ENCODE assay signal across 1 cellular context in the genomic region with DNA sequence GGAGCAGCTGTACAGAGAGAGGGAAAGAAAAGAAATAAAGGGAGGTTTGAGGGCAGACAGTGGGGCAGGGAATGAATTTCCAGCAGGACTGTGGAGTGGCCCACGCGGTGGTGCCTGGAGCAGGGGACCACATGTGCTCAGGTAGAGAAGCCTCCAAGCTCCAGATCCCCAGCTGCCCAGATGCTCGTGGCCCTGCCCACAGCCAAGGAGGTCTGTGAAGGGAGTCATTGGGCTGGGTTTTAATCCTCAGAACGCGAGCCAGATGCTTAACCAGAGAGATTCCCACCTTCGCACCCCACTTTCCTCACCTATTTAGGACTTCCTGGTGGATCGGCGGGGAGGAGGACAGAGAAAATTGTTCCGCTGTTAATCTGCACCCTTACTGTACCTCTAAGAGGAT.
TF ChIP-seq lines count a peak whose summit lies in the region.

No MANE protein-coding gene starts in this region.

TF ChIP-seq in WTC11, 78 proteins besides CTCF, POLR2A, EP300 and RAD21 (continued from another document):
- TF ChIP-seq, protein P1, sequence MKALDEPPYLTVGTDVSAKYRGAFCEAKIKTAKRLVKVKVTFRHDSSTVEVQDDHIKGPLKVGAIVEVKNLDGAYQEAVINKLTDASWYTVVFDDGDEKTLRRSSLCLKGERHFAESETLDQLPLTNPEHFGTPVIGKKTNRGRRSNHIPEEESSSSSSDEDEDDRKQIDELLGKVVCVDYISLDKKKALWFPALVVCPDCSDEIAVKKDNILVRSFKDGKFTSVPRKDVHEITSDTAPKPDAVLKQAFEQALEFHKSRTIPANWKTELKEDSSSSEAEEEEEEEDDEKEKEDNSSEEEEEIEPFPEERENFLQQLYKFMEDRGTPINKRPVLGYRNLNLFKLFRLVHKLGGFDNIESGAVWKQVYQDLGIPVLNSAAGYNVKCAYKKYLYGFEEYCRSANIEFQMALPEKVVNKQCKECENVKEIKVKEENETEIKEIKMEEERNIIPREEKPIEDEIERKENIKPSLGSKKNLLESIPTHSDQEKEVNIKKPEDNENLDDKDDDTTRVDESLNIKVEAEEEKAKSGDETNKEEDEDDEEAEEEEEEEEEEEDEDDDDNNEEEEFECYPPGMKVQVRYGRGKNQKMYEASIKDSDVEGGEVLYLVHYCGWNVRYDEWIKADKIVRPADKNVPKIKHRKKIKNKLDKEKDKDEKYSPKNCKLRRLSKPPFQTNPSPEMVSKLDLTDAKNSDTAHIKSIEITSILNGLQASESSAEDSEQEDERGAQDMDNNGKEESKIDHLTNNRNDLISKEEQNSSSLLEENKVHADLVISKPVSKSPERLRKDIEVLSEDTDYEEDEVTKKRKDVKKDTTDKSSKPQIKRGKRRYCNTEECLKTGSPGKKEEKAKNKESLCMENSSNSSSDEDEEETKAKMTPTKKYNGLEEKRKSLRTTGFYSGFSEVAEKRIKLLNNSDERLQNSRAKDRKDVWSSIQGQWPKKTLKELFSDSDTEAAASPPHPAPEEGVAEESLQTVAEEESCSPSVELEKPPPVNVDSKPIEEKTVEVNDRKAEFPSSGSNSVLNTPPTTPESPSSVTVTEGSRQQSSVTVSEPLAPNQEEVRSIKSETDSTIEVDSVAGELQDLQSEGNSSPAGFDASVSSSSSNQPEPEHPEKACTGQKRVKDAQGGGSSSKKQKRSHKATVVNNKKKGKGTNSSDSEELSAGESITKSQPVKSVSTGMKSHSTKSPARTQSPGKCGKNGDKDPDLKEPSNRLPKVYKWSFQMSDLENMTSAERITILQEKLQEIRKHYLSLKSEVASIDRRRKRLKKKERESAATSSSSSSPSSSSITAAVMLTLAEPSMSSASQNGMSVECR (CRISPR knock-in tag; IDR thresholded peaks at IDR 0.05; ENCODE audit: borderline replicate concordance): no peak
- TF ChIP-seq, protein P2, sequence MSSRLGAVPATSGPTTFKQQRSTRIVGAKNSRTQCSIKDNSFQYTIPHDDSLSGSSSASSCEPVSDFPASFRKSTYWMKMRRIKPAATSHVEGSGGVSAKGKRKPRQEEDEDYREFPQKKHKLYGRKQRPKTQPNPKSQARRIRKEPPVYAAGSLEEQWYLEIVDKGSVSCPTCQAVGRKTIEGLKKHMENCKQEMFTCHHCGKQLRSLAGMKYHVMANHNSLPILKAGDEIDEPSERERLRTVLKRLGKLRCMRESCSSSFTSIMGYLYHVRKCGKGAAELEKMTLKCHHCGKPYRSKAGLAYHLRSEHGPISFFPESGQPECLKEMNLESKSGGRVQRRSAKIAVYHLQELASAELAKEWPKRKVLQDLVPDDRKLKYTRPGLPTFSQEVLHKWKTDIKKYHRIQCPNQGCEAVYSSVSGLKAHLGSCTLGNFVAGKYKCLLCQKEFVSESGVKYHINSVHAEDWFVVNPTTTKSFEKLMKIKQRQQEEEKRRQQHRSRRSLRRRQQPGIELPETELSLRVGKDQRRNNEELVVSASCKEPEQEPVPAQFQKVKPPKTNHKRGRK (CRISPR knock-in tag; IDR thresholded peaks at IDR 0.05; ENCODE audit: borderline replicate concordance): no peak
- no peak for TF ChIP-seq ZNF263 (CRISPR knock-in tag; IDR thresholded peaks at IDR 0.05; ENCODE audit: low read depth)
- no peak for TF ChIP-seq ZBTB21 (CRISPR knock-in tag; IDR thresholded peaks at IDR 0.05; ENCODE audit: borderline replicate concordance)
- TF ChIP-seq ZNF219 (CRISPR knock-in tag; IDR thresholded peaks at IDR 0.05; ENCODE audit: borderline replicate concordance): no peak
- no peak for TF ChIP-seq MXD4 (CRISPR knock-in tag; IDR thresholded peaks at IDR 0.05; ENCODE audit: borderline replicate concordance)
- no peak for TF ChIP-seq ELF4 (CRISPR knock-in tag; IDR thresholded peaks at IDR 0.05; ENCODE audit: low read depth)
- TF ChIP-seq, protein P3, sequence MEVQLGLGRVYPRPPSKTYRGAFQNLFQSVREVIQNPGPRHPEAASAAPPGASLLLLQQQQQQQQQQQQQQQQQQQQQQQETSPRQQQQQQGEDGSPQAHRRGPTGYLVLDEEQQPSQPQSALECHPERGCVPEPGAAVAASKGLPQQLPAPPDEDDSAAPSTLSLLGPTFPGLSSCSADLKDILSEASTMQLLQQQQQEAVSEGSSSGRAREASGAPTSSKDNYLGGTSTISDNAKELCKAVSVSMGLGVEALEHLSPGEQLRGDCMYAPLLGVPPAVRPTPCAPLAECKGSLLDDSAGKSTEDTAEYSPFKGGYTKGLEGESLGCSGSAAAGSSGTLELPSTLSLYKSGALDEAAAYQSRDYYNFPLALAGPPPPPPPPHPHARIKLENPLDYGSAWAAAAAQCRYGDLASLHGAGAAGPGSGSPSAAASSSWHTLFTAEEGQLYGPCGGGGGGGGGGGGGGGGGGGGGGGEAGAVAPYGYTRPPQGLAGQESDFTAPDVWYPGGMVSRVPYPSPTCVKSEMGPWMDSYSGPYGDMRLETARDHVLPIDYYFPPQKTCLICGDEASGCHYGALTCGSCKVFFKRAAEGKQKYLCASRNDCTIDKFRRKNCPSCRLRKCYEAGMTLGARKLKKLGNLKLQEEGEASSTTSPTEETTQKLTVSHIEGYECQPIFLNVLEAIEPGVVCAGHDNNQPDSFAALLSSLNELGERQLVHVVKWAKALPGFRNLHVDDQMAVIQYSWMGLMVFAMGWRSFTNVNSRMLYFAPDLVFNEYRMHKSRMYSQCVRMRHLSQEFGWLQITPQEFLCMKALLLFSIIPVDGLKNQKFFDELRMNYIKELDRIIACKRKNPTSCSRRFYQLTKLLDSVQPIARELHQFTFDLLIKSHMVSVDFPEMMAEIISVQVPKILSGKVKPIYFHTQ (CRISPR knock-in tag; IDR thresholded peaks at IDR 0.05): no peak
- TF ChIP-seq ZNF416 (CRISPR knock-in tag; IDR thresholded peaks at IDR 0.05): no peak
- TF ChIP-seq ATF2 (CRISPR knock-in tag; IDR thresholded peaks at IDR 0.05; ENCODE audit: borderline replicate concordance, low read depth): no peak
- TF ChIP-seq FOXJ3 (CRISPR knock-in tag; IDR thresholded peaks at IDR 0.05; ENCODE audit: borderline replicate concordance): no peak
- TF ChIP-seq, protein P4, sequence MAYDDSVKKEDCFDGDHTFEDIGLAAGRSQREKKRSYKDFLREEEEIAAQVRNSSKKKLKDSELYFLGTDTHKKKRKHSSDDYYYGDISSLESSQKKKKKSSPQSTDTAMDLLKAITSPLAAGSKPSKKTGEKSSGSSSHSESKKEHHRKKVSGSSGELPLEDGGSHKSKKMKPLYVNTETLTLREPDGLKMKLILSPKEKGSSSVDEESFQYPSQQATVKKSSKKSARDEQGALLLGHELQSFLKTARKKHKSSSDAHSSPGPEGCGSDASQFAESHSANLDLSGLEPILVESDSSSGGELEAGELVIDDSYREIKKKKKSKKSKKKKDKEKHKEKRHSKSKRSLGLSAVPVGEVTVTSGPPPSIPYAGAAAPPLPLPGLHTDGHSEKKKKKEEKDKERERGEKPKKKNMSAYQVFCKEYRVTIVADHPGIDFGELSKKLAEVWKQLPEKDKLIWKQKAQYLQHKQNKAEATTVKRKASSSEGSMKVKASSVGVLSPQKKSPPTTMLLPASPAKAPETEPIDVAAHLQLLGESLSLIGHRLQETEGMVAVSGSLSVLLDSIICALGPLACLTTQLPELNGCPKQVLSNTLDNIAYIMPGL (CRISPR knock-in tag; IDR thresholded peaks at IDR 0.05): no peak
- TF ChIP-seq RELA (CRISPR knock-in tag; IDR thresholded peaks at IDR 0.05; ENCODE audit: borderline replicate concordance): no peak
- TF ChIP-seq, protein P5, sequence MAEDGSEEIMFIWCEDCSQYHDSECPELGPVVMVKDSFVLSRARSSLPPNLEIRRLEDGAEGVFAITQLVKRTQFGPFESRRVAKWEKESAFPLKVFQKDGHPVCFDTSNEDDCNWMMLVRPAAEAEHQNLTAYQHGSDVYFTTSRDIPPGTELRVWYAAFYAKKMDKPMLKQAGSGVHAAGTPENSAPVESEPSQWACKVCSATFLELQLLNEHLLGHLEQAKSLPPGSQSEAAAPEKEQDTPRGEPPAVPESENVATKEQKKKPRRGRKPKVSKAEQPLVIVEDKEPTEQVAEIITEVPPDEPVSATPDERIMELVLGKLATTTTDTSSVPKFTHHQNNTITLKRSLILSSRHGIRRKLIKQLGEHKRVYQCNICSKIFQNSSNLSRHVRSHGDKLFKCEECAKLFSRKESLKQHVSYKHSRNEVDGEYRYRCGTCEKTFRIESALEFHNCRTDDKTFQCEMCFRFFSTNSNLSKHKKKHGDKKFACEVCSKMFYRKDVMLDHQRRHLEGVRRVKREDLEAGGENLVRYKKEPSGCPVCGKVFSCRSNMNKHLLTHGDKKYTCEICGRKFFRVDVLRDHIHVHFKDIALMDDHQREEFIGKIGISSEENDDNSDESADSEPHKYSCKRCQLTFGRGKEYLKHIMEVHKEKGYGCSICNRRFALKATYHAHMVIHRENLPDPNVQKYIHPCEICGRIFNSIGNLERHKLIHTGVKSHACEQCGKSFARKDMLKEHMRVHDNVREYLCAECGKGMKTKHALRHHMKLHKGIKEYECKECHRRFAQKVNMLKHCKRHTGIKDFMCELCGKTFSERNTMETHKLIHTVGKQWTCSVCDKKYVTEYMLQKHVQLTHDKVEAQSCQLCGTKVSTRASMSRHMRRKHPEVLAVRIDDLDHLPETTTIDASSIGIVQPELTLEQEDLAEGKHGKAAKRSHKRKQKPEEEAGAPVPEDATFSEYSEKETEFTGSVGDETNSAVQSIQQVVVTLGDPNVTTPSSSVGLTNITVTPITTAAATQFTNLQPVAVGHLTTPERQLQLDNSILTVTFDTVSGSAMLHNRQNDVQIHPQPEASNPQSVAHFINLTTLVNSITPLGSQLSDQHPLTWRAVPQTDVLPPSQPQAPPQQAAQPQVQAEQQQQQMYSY (CRISPR knock-in tag; IDR thresholded peaks at IDR 0.05): no peak
- TF ChIP-seq ZMAT4 (CRISPR knock-in tag; IDR thresholded peaks at IDR 0.05): no peak
- no peak for TF ChIP-seq CDX4 (CRISPR knock-in tag; IDR thresholded peaks at IDR 0.05; ENCODE audit: borderline replicate concordance)
- TF ChIP-seq, protein P6, sequence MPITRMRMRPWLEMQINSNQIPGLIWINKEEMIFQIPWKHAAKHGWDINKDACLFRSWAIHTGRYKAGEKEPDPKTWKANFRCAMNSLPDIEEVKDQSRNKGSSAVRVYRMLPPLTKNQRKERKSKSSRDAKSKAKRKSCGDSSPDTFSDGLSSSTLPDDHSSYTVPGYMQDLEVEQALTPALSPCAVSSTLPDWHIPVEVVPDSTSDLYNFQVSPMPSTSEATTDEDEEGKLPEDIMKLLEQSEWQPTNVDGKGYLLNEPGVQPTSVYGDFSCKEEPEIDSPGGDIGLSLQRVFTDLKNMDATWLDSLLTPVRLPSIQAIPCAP (CRISPR knock-in tag; IDR thresholded peaks at IDR 0.05): no peak
- no peak for TF ChIP-seq TCF7 (CRISPR knock-in tag; IDR thresholded peaks at IDR 0.05; ENCODE audit: low read depth)
TF ChIP-seq in WTC11: peak in this region for 0.
